ENCODE assay signal across 8 cellular contexts in the genomic region with DNA sequence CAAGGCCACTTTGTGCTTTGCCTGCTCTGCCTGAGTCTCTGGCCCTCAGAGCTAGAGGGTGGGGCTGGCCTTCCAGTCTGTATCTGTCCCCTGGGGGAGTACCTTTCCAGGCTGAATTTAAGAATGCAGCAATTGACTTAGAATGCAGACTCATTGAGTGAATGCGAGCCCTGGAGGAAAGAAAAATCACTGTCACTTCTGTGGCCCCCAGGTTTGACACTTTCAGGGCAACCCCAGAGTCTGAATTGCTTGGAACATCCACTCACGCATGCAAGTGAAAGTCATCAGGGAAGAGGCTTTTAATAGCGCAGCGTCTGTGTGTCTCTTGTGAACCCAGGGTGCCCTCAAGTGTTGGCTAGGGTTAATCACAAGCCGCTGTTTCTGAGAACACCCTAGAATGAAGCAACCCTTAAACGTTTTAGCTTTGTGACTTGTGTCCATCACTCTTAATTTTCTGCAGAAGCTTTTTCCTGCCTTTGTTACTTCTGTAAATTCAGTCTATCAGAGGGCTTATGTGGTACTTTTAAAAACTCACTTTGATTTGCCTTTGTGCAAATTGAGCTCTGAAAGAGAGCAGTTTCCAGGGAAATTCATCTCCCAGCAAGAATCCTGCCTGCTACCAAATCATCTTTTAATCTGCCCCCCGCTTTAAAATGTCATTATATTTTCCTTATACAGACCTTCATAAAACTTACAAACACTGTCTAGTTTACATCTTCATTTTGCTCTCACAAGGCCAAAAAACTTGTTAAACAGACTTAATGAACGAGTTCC.
A peak's percentile ranks its signal among the peaks of the same experiment; 100 is the strongest.
DNase-seq lines count a peak whose midpoint lies in the region; ATAC-seq and TF ChIP-seq lines count a peak whose summit lies in the region.

No MANE protein-coding gene starts in this region.

- intact Hi-C loops in left colon (cut with DNase I, micrococcal nuclease), result no loop called here

- no peak overlapping the region for H3K4me3 ChIP-seq in GM12865 (ENCODE audit: low read depth, low read length)

- ATAC-seq in HG02623 (IDR thresholded peaks at IDR 0.05; ENCODE audit: unreplicated experiment) (peak; percentile 78), WTC11 (peak; percentile 98), left colon (peak; percentile 98)

- H3K27me3 Mint-ChIP-seq in WTC11 (ENCODE audit: low read depth), result no peaks in the 10 kb centered on the region

- peaks cover 5% of the 10 kb centered on the region for H3K4me1 Mint-ChIP-seq in WTC11

- H3K36me3 Mint-ChIP-seq in WTC11, result no peaks in the 10 kb centered on the region

- H3K9me3 Mint-ChIP-seq in WTC11, result no peaks in the 10 kb centered on the region

- H3K4me3 Mint-ChIP-seq in WTC11, result no peak overlapping the region

- peak; percentile 80 for DNase-seq in GM12865 (ENCODE audit: low read depth)
- DNase-seq in NCI-H2171 treated with DMSO at 0.1 percent for 48 hours (lab: John Stamatoyannopoulos, UW), result peak; percentile 61
- peak; percentile 59 for DNase-seq in WTC11 (ENCODE audit: low spot score)
- DNase-seq in cerebellar cortex (ENCODE audit: low spot score), result peak; percentile 86
- DNase-seq in left colon, result peak; percentile 46 to 54
- peak in 2 of 3 experiments; percentile 37 to 49 for DNase-seq in stimulated activated CD4-positive, alpha-beta T cell treated with anti-CD3 and anti-CD28 coated beads, TNF-alpha, amount 100 ng/mL, for 24 hours (ENCODE audit: low read depth in 3 of 3)
- DNase-seq in 8988T, result no peak

- no peak overlapping the region for H3K27ac Mint-ChIP-seq in WTC11

- CTCF ChIA-PET in WTC11 (lab: Charles Lee), result interaction anchor here (0.6 to 1.6 kb wide), 22 partner anchors 20 to 733 kb away, joined by 3 to 15 read pairs (median 4); no protein-coding TSS in a partner anchor

- POLR2A ChIA-PET in WTC11 (lab: Charles Lee), result interaction anchor here (0.5 kb wide), 1 partner anchor 110 kb away, joined by 5 read pairs; no protein-coding TSS in a partner anchor

- TF ChIP-seq CTCF in GM12865 (IDR thresholded peaks at IDR 0.05; ENCODE audit: insufficient read depth, low read depth, low read length, missing control alignments), result peak; percentile 76
- 0 out of 2 replicates have a peak, but pooled peaks have one; percentile 34 for TF ChIP-seq CTCF in WTC11 (IDR thresholded peaks at IDR 0.05)

TF ChIP-seq in WTC11, 78 proteins besides CTCF, POLR2A, EP300 and RAD21:
- TF ChIP-seq CREB1 (CRISPR knock-in tag; IDR thresholded peaks at IDR 0.05) (no peak), PRDM15 (CRISPR knock-in tag; IDR thresholded peaks at IDR 0.05) (no peak), ZNF121 (CRISPR knock-in tag; IDR thresholded peaks at IDR 0.05) (no peak), SOX15 (CRISPR knock-in tag; IDR thresholded peaks at IDR 0.05) (no peak), EMX1 (CRISPR knock-in tag; IDR thresholded peaks at IDR 0.05) (no peak), CBFB (CRISPR knock-in tag; IDR thresholded peaks at IDR 0.05; ENCODE audit: low read depth) (no peak), FOXK1 (CRISPR knock-in tag; IDR thresholded peaks at IDR 0.05) (no peak), ETV6 (CRISPR knock-in tag; IDR thresholded peaks at IDR 0.05) (no peak), SMAD4 (CRISPR knock-in tag; IDR thresholded peaks at IDR 0.05) (no peak)
- TF ChIP-seq, protein P1, sequence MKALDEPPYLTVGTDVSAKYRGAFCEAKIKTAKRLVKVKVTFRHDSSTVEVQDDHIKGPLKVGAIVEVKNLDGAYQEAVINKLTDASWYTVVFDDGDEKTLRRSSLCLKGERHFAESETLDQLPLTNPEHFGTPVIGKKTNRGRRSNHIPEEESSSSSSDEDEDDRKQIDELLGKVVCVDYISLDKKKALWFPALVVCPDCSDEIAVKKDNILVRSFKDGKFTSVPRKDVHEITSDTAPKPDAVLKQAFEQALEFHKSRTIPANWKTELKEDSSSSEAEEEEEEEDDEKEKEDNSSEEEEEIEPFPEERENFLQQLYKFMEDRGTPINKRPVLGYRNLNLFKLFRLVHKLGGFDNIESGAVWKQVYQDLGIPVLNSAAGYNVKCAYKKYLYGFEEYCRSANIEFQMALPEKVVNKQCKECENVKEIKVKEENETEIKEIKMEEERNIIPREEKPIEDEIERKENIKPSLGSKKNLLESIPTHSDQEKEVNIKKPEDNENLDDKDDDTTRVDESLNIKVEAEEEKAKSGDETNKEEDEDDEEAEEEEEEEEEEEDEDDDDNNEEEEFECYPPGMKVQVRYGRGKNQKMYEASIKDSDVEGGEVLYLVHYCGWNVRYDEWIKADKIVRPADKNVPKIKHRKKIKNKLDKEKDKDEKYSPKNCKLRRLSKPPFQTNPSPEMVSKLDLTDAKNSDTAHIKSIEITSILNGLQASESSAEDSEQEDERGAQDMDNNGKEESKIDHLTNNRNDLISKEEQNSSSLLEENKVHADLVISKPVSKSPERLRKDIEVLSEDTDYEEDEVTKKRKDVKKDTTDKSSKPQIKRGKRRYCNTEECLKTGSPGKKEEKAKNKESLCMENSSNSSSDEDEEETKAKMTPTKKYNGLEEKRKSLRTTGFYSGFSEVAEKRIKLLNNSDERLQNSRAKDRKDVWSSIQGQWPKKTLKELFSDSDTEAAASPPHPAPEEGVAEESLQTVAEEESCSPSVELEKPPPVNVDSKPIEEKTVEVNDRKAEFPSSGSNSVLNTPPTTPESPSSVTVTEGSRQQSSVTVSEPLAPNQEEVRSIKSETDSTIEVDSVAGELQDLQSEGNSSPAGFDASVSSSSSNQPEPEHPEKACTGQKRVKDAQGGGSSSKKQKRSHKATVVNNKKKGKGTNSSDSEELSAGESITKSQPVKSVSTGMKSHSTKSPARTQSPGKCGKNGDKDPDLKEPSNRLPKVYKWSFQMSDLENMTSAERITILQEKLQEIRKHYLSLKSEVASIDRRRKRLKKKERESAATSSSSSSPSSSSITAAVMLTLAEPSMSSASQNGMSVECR (CRISPR knock-in tag; IDR thresholded peaks at IDR 0.05; ENCODE audit: borderline replicate concordance), result no peak
- TF ChIP-seq, protein P2, sequence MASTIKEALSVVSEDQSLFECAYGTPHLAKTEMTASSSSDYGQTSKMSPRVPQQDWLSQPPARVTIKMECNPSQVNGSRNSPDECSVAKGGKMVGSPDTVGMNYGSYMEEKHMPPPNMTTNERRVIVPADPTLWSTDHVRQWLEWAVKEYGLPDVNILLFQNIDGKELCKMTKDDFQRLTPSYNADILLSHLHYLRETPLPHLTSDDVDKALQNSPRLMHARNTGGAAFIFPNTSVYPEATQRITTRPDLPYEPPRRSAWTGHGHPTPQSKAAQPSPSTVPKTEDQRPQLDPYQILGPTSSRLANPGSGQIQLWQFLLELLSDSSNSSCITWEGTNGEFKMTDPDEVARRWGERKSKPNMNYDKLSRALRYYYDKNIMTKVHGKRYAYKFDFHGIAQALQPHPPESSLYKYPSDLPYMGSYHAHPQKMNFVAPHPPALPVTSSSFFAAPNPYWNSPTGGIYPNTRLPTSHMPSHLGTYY (CRISPR knock-in tag; IDR thresholded peaks at IDR 0.05), result no peak
TF ChIP-seq in WTC11: peak in this region for 0.
